In genomic region chr2:134253804-134254203, GRCh38 we compare ENCODE assay signal across 8 cellular contexts. TPM values are rescaled to one million over a fixed set of nuclear protein-coding genes. Genes with fewer than 3 reads are reported as not detected.
DNase-seq lines count a peak whose midpoint lies in the region; ATAC-seq, FAIRE-seq and TF ChIP-seq lines count a peak whose summit lies in the region.

Gene MGAT5 (plus strand): TSS chr2:134254072. CDS start chr2:134254404, 332 bp downstream.

- WGBS in small intestine, 3 donors, result 9 to 30% (median 19%) methylated on average over 4 of the region's 4 CpGs

- peak; percentile 14 for ATAC-seq in HG02571 (IDR thresholded peaks at IDR 0.05; ENCODE audit: unreplicated experiment)

- FAIRE-seq in small intestine (lab: Jason Lieb, UNC), result no peak

- H3K4me1 ChIP-seq in small intestine (ENCODE audit: control insufficient read depth in 2 of 2, insufficient read depth in 1 of 2, low read depth in 1 of 2, low read length in 1 of 2), result peaks cover 8 to 27% of the 10 kb centered on the region in 2 donors

- peak within 1 kb of the TSS in 1 of 2 donors; percentile 14 for H3K27ac ChIP-seq in small intestine (ENCODE audit: low read depth in 1 of 2, low read length in 1 of 2)

- H3K27me3 ChIP-seq in small intestine (ENCODE audit: control insufficient read depth in 2 of 2, insufficient read depth in 2 of 2, low read length in 2 of 2), result no peaks in the 10 kb centered on the region

- intact Hi-C loops in posterior vena cava (cut with DNase I), result no loop called here

- H3K36me3 ChIP-seq in small intestine (ENCODE audit: control insufficient read depth in 2 of 2, insufficient read depth in 2 of 2, low read length in 2 of 2), result peaks cover 3 to 13% of the 10 kb centered on the region in 2 donors

- DNase-seq in NCI-H2196 treated with DMSO at 0.1 percent for 48 hours (lab: John Stamatoyannopoulos, UW; ENCODE audit: unreplicated experiment) (peak; percentile 90), epithelial cell of esophagus (ENCODE audit: low read depth) (peak; percentile 46), posterior vena cava (ENCODE audit: low spot score) (no peak), EL (no peak), GOT3 (lab: John Stamatoyannopoulos, UW) (no peak), small intestine (no peak)

- no peaks in the 10 kb centered on the region for H3K9me3 ChIP-seq in small intestine (ENCODE audit: control insufficient read depth, low read depth)

- TF ChIP-seq CTCF in GM12875 (IDR thresholded peaks at IDR 0.05; ENCODE audit: borderline replicate concordance, insufficient read depth, low read depth, low read length), result no peak
- no peak for TF ChIP-seq CTCF in epithelial cell of esophagus (IDR thresholded peaks at IDR 0.05; ENCODE audit: insufficient read depth, low read depth, low read length, missing control alignments)

- peak within 1 kb of the TSS; percentile 46 for H3K4me3 ChIP-seq in GM12875 (ENCODE audit: low read depth, low read length)
- no peak within 1 kb of the TSS for H3K4me3 ChIP-seq in epithelial cell of esophagus (ENCODE audit: low read length)
- H3K4me3 ChIP-seq in small intestine (ENCODE audit: low read depth in 1 of 2, low read length in 2 of 2), result no peak within 1 kb of the TSS

RNA-seq across cellular contexts. Expression of gene MGAT5, which starts in this region (rescaled TPM):
- total RNA-seq in posterior vena cava, result 10 to 100 TPM; 41.7 to 42.8 TPM
- polyA plus RNA-seq in small intestine, result 10 to 100 TPM in 1 of 3 donors, 1 to 10 TPM in 2; 5.6 to 27.4 (median 7.3) TPM

Comparison
In these comparisons a context has a peak if more than half of its experiments do, and no peak if none do; other contexts are left out.
1. DNase-seq: peak in NCI-H2196 treated with DMSO at 0.1 percent for 48 hours (single experiment) and epithelial cell of esophagus (single experiment); none in posterior vena cava (single experiment), EL (single experiment), GOT3 (single experiment) and small intestine (single experiment).